In genomic region chr1:11365744-11366387, GRCh38 we compare ENCODE assay signal across 2 cellular contexts.
TF ChIP-seq lines count a peak whose summit lies in the region.

No MANE protein-coding gene starts in this region.

TF ChIP-seq in HepG2, 621 proteins besides CTCF, POLR2A, EP300 and RAD21:
- no peak for TF ChIP-seq MATR3 (CRISPR knock-in tag; IDR thresholded peaks at IDR 0.05)
- peak; percentile 45 for TF ChIP-seq NFYB (CRISPR knock-in tag; IDR thresholded peaks at IDR 0.05)
- TF ChIP-seq PCBP2 (optimal IDR thresholded peaks at IDR 0.05; ENCODE audit: low read depth, low read length, poor library complexity, severe bottlenecking), result no peak
- no peak for TF ChIP-seq HMGXB4 (CRISPR knock-in tag; IDR thresholded peaks at IDR 0.05; ENCODE audit: borderline replicate concordance in 1 of 2, low read depth in 1 of 2)
- TF ChIP-seq NFYC (CRISPR knock-in tag; IDR thresholded peaks at IDR 0.05), result peak; percentile 47
- no peak for TF ChIP-seq ZNF503 (CRISPR knock-in tag; IDR thresholded peaks at IDR 0.05)
- peak; percentile 73 for TF ChIP-seq CREB1 (IDR thresholded peaks at IDR 0.05)
- TF ChIP-seq CREB1 (CRISPR knock-in tag; IDR thresholded peaks at IDR 0.05), result no peak
- peak; percentile 33; the same call in 1 of the 2 replicates for TF ChIP-seq RAD51 (IDR thresholded peaks at IDR 0.05; ENCODE audit: borderline replicate concordance)
- no peak for TF ChIP-seq ERF (CRISPR knock-in tag; IDR thresholded peaks at IDR 0.05)

TF ChIP-seq in H1, 55 proteins besides CTCF, POLR2A, EP300 and RAD21:
- TF ChIP-seq EGR1 (IDR thresholded peaks at IDR 0.05; ENCODE audit: borderline replicate concordance, low read depth, low read length) (no peak), USF2 (IDR thresholded peaks at IDR 0.05; ENCODE audit: low read length) (0 out of 2 replicates have a peak, but pooled peaks have one; percentile 20), SP2 (IDR thresholded peaks at IDR 0.05; ENCODE audit: low read length) (no peak)
